Comparison of ENCODE assay signal across 31 cellular contexts in genomic region chr20:32098786-32099185, GRCh38. TPM values are rescaled to one million over a fixed set of nuclear protein-coding genes. Genes with fewer than 3 reads are reported as not detected.
"Had no signal": no experiment of that assay in that cellular context is flagged by ENCODE, and none has a peak within 500 bp of the region (broad histone marks: within the 10 kb centered on the region; RNA-seq: fewer than 3 reads in every experiment).

No MANE protein-coding gene starts in this region.

- H3K36me3 ChIP-seq: ascending aorta, breast epithelium, cardiac muscle cell, gastrocnemius medialis had no signal

- DNase-seq: activated CD4-positive, alpha-beta memory T cell treated with anti-CD3 and anti-CD28 coated beads for 36 hours; activated CD4-positive, alpha-beta T cell treated with anti-CD3 and anti-CD28 coated beads for 36 hours; activated CD4-positive, alpha-beta T cell treated with anti-CD3 and anti-CD28 coated beads, Interleukin-2, amount 10 ng/mL, durations not matched to agents 24 days and 14 days; activated CD4-positive, CD25-positive, alpha-beta regulatory T cell; activated CD4-positive, CD25-positive, alpha-beta regulatory T cell treated with anti-CD3 and anti-CD28 coated beads, Interleukin-2, amount 50 U/mL, for 72 hours; activated CD8-positive, alpha-beta memory T cell treated with anti-CD3 and anti-CD28 coated beads, Interleukin-2, amount 10 ng/mL, durations not matched to agents 7 days and 5 days; activated CD8-positive, alpha-beta memory T cell treated with anti-CD3 and anti-CD28 coated beads, Interleukin-2, amount 50 U/mL, for 4 hours; activated CD8-positive, alpha-beta T cell treated with anti-CD3 and anti-CD28 coated beads, Interleukin-2, amount 10 ng/mL, durations not matched to agents 7 days and 5 days; activated gamma-delta T cell; activated naive CD4-positive, alpha-beta T cell; activated naive CD4-positive, alpha-beta T cell treated with anti-CD3 and anti-CD28 coated beads, Interleukin-2, amount 10 ng/mL, durations not matched to agents 7 days and 5 days; activated naive CD8-positive, alpha-beta T cell treated with anti-CD3 and anti-CD28 coated beads, Interleukin-2, amount 10 ng/mL, durations not matched to agents 7 days and 5 days; activated T-cell treated with anti-CD3 and anti-CD28 coated beads, Interleukin-2, amount 50 U/mL, for 1 hour; activated T-cell treated with anti-CD3 and anti-CD28 coated beads, Interleukin-2, amount 50 U/mL, for 48 hours; central memory CD4-positive, alpha-beta T cell; cortex of kidney; dermis blood vessel endothelial cell; effector CD4-positive, alpha-beta T cell; effector memory CD8-positive, alpha-beta T cell; erythroblast; foreskin keratinocyte; gastrocnemius medialis; T-helper 2 cell had no signal

- H3K4me3 Mint-ChIP-seq: activated CD4-positive, alpha-beta memory T cell treated with anti-CD3 and anti-CD28 coated beads for 36 hours; activated CD4-positive, alpha-beta T cell treated with anti-CD3 and anti-CD28 coated beads for 36 hours; activated CD4-positive, alpha-beta T cell treated with anti-CD3 and anti-CD28 coated beads, Interleukin-2, amount 10 ng/mL, durations not matched to agents 24 days and 14 days; activated CD8-positive, alpha-beta memory T cell treated with anti-CD3 and anti-CD28 coated beads, Interleukin-2, amount 10 ng/mL, durations not matched to agents 7 days and 5 days; activated CD8-positive, alpha-beta T cell treated with anti-CD3 and anti-CD28 coated beads, Interleukin-2, amount 10 ng/mL, durations not matched to agents 7 days and 5 days; activated naive CD4-positive, alpha-beta T cell treated with anti-CD3 and anti-CD28 coated beads, Interleukin-2, amount 10 ng/mL, durations not matched to agents 7 days and 5 days; activated naive CD8-positive, alpha-beta T cell treated with anti-CD3 and anti-CD28 coated beads, Interleukin-2, amount 10 ng/mL, durations not matched to agents 7 days and 5 days; activated T-helper 1 cell treated with anti-CD3 and anti-CD28 coated beads, Interleukin-12 subunit alpha, Interleukin-12 subunit beta, Interleukin-2, Interleukin-4 antibody, amounts not matched to agents 30 ng/mL and 10 ng/mL and 1 ng/mL, durations not matched to agents 14 hours and 24 hours and 36 hours; brain; effector memory CD8-positive, alpha-beta T cell had no signal

- H3K27me3 ChIP-seq: ascending aorta had no signal

- H3K4me1 ChIP-seq: ascending aorta, breast epithelium, esophagus muscularis mucosa, foreskin keratinocyte, gastrocnemius medialis had no signal

- H3K27ac ChIP-seq: ascending aorta, breast epithelium, cardiac muscle cell, esophagus muscularis mucosa, foreskin keratinocyte, gastrocnemius medialis had no signal

- H3K4me3 ChIP-seq: ascending aorta, breast epithelium, cardiac muscle cell, esophagus muscularis mucosa, gastrocnemius medialis had no signal

- H3K36me3 Mint-ChIP-seq: activated CD4-positive, alpha-beta memory T cell treated with anti-CD3 and anti-CD28 coated beads for 36 hours; activated CD8-positive, alpha-beta memory T cell treated with anti-CD3 and anti-CD28 coated beads, Interleukin-2, amount 10 ng/mL, durations not matched to agents 7 days and 5 days; activated naive CD4-positive, alpha-beta T cell treated with anti-CD3 and anti-CD28 coated beads, Interleukin-2, amount 10 ng/mL, durations not matched to agents 7 days and 5 days; activated naive CD4-positive, alpha-beta T cell treated with anti-CD3 and anti-CD28 coated beads, Interleukin-2, amount 50 U/mL, for 72 hours; activated naive CD8-positive, alpha-beta T cell treated with anti-CD3 and anti-CD28 coated beads, Interleukin-2, amount 10 ng/mL, durations not matched to agents 7 days and 5 days; brain had no signal

- H3K9me3 Mint-ChIP-seq: activated CD4-positive, alpha-beta memory T cell treated with anti-CD3 and anti-CD28 coated beads for 36 hours; activated CD4-positive, alpha-beta T cell treated with anti-CD3 and anti-CD28 coated beads, Interleukin-2, amount 10 ng/mL, durations not matched to agents 24 days and 14 days; activated naive CD4-positive, alpha-beta T cell treated with anti-CD3 and anti-CD28 coated beads, Interleukin-2, amount 10 ng/mL, durations not matched to agents 7 days and 5 days; activated naive CD4-positive, alpha-beta T cell treated with anti-CD3 and anti-CD28 coated beads, Interleukin-2, amount 50 U/mL, for 72 hours; activated naive CD8-positive, alpha-beta T cell treated with anti-CD3 and anti-CD28 coated beads, Interleukin-2, amount 10 ng/mL, durations not matched to agents 7 days and 5 days; activated T-helper 1 cell treated with anti-CD3 and anti-CD28 coated beads, Interleukin-12 subunit alpha, Interleukin-12 subunit beta, Interleukin-2, Interleukin-4 antibody, amounts not matched to agents 30 ng/mL and 10 ng/mL and 1 ng/mL, durations not matched to agents 14 hours and 24 hours and 36 hours; brain; effector memory CD8-positive, alpha-beta T cell had no signal

- H3K27ac Mint-ChIP-seq: activated CD4-positive, alpha-beta memory T cell treated with anti-CD3 and anti-CD28 coated beads for 36 hours; activated CD4-positive, alpha-beta T cell treated with anti-CD3 and anti-CD28 coated beads for 36 hours; activated CD4-positive, alpha-beta T cell treated with anti-CD3 and anti-CD28 coated beads, Interleukin-2, amount 10 ng/mL, durations not matched to agents 24 days and 14 days; activated CD8-positive, alpha-beta memory T cell treated with anti-CD3 and anti-CD28 coated beads, Interleukin-2, amount 10 ng/mL, durations not matched to agents 7 days and 5 days; activated CD8-positive, alpha-beta T cell treated with anti-CD3 and anti-CD28 coated beads, Interleukin-2, amount 10 ng/mL, durations not matched to agents 7 days and 5 days; activated naive CD4-positive, alpha-beta T cell treated with anti-CD3 and anti-CD28 coated beads, Interleukin-2, amount 10 ng/mL, durations not matched to agents 7 days and 5 days; activated naive CD8-positive, alpha-beta T cell treated with anti-CD3 and anti-CD28 coated beads, Interleukin-2, amount 10 ng/mL, durations not matched to agents 7 days and 5 days; activated T-helper 1 cell treated with anti-CD3 and anti-CD28 coated beads, Interleukin-12 subunit alpha, Interleukin-12 subunit beta, Interleukin-2, Interleukin-4 antibody, amounts not matched to agents 30 ng/mL and 10 ng/mL and 1 ng/mL, durations not matched to agents 14 hours and 24 hours and 36 hours; brain had no signal

- ATAC-seq: activated CD4-positive, alpha-beta T cell treated with anti-CD3 and anti-CD28 coated beads for 36 hours; activated CD8-positive, alpha-beta memory T cell treated with anti-CD3 and anti-CD28 coated beads, Interleukin-2, amount 10 ng/mL, durations not matched to agents 7 days and 5 days; activated CD8-positive, alpha-beta T cell treated with anti-CD3 and anti-CD28 coated beads, Interleukin-2, amount 10 ng/mL, durations not matched to agents 7 days and 5 days; activated naive CD4-positive, alpha-beta T cell treated with anti-CD3 and anti-CD28 coated beads, Interleukin-2, amount 50 U/mL, for 72 hours; effector memory CD8-positive, alpha-beta T cell; foreskin keratinocyte; gastrocnemius medialis had no signal

- H3K4me1 Mint-ChIP-seq: activated CD4-positive, alpha-beta T cell treated with anti-CD3 and anti-CD28 coated beads for 36 hours; activated CD4-positive, alpha-beta T cell treated with anti-CD3 and anti-CD28 coated beads, Interleukin-2, amount 10 ng/mL, durations not matched to agents 24 days and 14 days; activated CD8-positive, alpha-beta memory T cell treated with anti-CD3 and anti-CD28 coated beads, Interleukin-2, amount 10 ng/mL, durations not matched to agents 7 days and 5 days; activated naive CD4-positive, alpha-beta T cell treated with anti-CD3 and anti-CD28 coated beads, Interleukin-2, amount 10 ng/mL, durations not matched to agents 7 days and 5 days; activated naive CD8-positive, alpha-beta T cell treated with anti-CD3 and anti-CD28 coated beads, Interleukin-2, amount 10 ng/mL, durations not matched to agents 7 days and 5 days; brain had no signal

- H3K9me3 ChIP-seq: ascending aorta, breast epithelium, esophagus muscularis mucosa, gastrocnemius medialis had no signal

RNA-seq across cellular contexts. Expression of gene HCK, which starts 46.7 kb away (rescaled TPM):
- total RNA-seq: activated CD4-positive, alpha-beta memory T cell treated with anti-CD3 and anti-CD28 coated beads for 36 hours; activated CD4-positive, alpha-beta T cell treated with anti-CD3 and anti-CD28 coated beads for 36 hours; activated CD4-positive, alpha-beta T cell treated with anti-CD3 and anti-CD28 coated beads, Interleukin-2, amount 10 ng/mL, durations not matched to agents 24 days and 14 days; activated CD8-positive, alpha-beta memory T cell treated with anti-CD3 and anti-CD28 coated beads for 36 hours; activated CD8-positive, alpha-beta memory T cell treated with anti-CD3 and anti-CD28 coated beads, Interleukin-2, amount 10 ng/mL, durations not matched to agents 7 days and 5 days; activated CD8-positive, alpha-beta T cell treated with anti-CD3 and anti-CD28 coated beads, Interleukin-2, amount 10 ng/mL, durations not matched to agents 7 days and 5 days; cardiac muscle cell; dermis blood vessel endothelial cell; foreskin keratinocyte had no signal
- polyA plus RNA-seq: cardiac muscle cell, foreskin keratinocyte had no signal
